In genomic region chr20:18672826-18673225, GRCh38 we compare ENCODE assay signal across 19 cellular contexts.
A peak's percentile ranks its signal among the peaks of the same experiment; 100 is the strongest.
DNase-seq lines count a peak whose midpoint lies in the region; TF ChIP-seq lines count a peak whose summit lies in the region.
"Had no signal": no experiment of that assay in that cellular context is flagged by ENCODE, and none has a peak within 500 bp of the region (broad histone marks: within the 10 kb centered on the region; RNA-seq: fewer than 3 reads in every experiment).

No MANE protein-coding gene starts in this region.

- peaks cover 3% of the 10 kb centered on the region for H3K27me3 Mint-ChIP-seq in glutamatergic neuron (ENCODE audit: unreplicated experiment)
- H3K27me3 Mint-ChIP-seq: B cell; CD4-positive, CD25-positive, alpha-beta regulatory T cell; T-helper 17 cell had no signal

- H3K4me3 Mint-ChIP-seq in glutamatergic neuron (ENCODE audit: unreplicated experiment), result peak overlapping the region; percentile 58
- H3K4me3 Mint-ChIP-seq: B cell; CD4-positive, CD25-positive, alpha-beta regulatory T cell; T-helper 17 cell had no signal

- no peaks in the 10 kb centered on the region for H3K36me3 Mint-ChIP-seq in glutamatergic neuron (ENCODE audit: unreplicated experiment)

- peaks cover 32% of the 10 kb centered on the region for H3K4me1 Mint-ChIP-seq in glutamatergic neuron (ENCODE audit: low read depth, unreplicated experiment)

- no peak for TF ChIP-seq CTCF in glutamatergic neuron (IDR thresholded peaks at IDR 0.05; ENCODE audit: partially characterized antibody, unreplicated experiment)

- H3K9me3 Mint-ChIP-seq in glutamatergic neuron (ENCODE audit: unreplicated experiment), result peaks cover 7% of the 10 kb centered on the region
- H3K9me3 Mint-ChIP-seq: CD4-positive, CD25-positive, alpha-beta regulatory T cell had no signal

- DNase-seq in NCI-H1436 (lab: John Stamatoyannopoulos, UW) (peak; percentile 35), NCI-H1436 treated with DMSO at 0.1 percent for 48 hours (lab: John Stamatoyannopoulos, UW) (no peak), NCI-H1694 (lab: John Stamatoyannopoulos, UW) (peak; percentile 91), NCI-H524 treated with DMSO at 0.1 percent for 48 hours (lab: John Stamatoyannopoulos, UW) (peak; percentile 99), glutamatergic neuron (no peak), NCI-H226 (no peak), amygdala (lab: John Stamatoyannopoulos, UW) (no peak), NCI-H526 (lab: John Stamatoyannopoulos, UW) (no peak)
- DNase-seq: Caco-2; CD4-positive, CD25-positive, alpha-beta regulatory T cell; DMS79 treated with DMSO at 0.1 percent for 48 hours; Kasumi-1; MG63; NCI-H1048; NCI-H2029; NCI-H774; PC-3; T-helper 17 cell had no signal

- H3K27ac Mint-ChIP-seq in glutamatergic neuron (ENCODE audit: unreplicated experiment), result no peak overlapping the region
- H3K27ac Mint-ChIP-seq: B cell, T-helper 17 cell had no signal

Comparison
In these comparisons a context has a peak if more than half of its experiments do, and no peak if none do; other contexts are left out.
1. DNase-seq: peak in NCI-H1436 (single experiment), NCI-H1694 (single experiment) and NCI-H524 treated with DMSO at 0.1 percent for 48 hours (single experiment); none in NCI-H1436 treated with DMSO at 0.1 percent for 48 hours (single experiment), glutamatergic neuron (single experiment), NCI-H226 (single experiment), amygdala (0 of 56) and NCI-H526 (0 of 2).